27 cellular contexts compared by ENCODE assay signal in the genomic region with DNA sequence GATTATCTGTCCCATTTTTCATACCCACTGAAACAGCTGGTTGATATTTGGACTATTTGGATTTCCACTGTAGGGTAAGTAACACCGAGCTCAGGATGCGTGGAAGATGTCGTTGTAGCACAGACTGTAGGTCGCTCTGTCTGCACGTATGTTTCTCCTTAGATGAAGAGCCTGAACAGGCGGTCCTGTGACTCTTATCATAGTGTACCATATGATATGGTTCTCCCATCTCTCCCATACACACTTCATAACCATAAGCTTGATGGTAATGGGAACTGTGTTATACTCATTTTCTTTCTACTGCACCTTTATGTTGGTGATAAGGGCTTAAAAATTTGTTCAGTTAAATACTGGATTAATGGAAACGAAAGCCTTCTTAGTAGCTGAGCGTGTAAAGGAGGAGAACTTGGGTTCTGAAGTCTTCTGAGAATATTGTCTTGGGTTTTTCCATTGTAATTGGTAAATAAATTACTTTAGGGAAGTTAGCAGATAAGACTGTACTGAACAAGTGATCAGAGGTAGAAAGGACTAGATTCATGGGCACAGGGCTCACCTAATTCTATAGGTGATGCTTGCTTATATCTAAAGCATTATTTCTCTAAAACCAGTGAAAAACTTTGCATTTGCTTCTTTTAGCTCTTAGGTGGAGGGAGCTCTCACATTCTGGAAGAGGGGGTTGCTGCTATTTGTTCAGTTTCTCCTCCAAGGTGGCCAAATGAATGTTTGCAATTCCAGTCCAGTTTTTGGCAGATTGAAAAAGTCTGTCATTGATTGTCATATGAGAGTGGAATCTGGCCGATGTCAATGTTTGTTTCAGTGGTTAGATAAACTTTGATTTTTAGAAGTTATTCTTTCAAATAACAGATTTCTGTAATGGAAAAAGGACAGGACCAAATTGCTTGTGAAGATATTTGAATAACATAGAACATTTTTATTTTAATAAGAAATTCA. TPM values are rescaled to one million over a fixed set of nuclear protein-coding genes. Genes with fewer than 3 reads are reported as not detected.
DNase-seq lines count a peak whose midpoint lies in the region; ATAC-seq, FAIRE-seq and TF ChIP-seq lines count a peak whose summit lies in the region.
"Had no signal": no experiment of that assay in that cellular context is flagged by ENCODE, and none has a peak within 500 bp of the region (broad histone marks: within the 10 kb centered on the region; RNA-seq: fewer than 3 reads in every experiment).

No MANE protein-coding gene starts in this region.

- 95% methylated on average over 9 of the region's 9 CpGs for WGBS in HepG2 (ENCODE audit: low lambda C conversion rate)

- POLR2A ChIA-PET in HepG2 (lab: Yijun Ruan, JAX), result no interaction called here

- DNase-seq in left ventricle myocardium inferior (no peak), cardiac septum (ENCODE audit: low spot score) (no peak), OCI-M1 (lab: John Stamatoyannopoulos, UW) (peak; percentile 82), HepG2 (ENCODE audit: low spot score) (no peak), foreskin keratinocyte (no peak), RKO (ENCODE audit: low spot score) (no peak), occipital lobe (lab: John Stamatoyannopoulos, UW) (no peak)
- DNase-seq: 8988T; ACHN; BE2C; CD8-positive, alpha-beta memory T cell; DMS153; DND-41; HCEC 1CT; IMR-90; NCI-H1092 treated with DMSO at 0.1 percent for 48 hours; NCI-H1436 treated with DMSO at 0.1 percent for 48 hours; NCI-H187 treated with DMSO at 0.1 percent for 48 hours; NCI-H2171 treated with DMSO at 0.1 percent for 48 hours; NCI-H345; NCI-H524; NCI-H748 treated with DMSO at 0.1 percent for 48 hours; SHP77 treated with DMSO at 0.1 percent for 48 hours had no signal

- intact Hi-C loops in left ventricle myocardium inferior (cut with micrococcal nuclease) (no loop called here), cardiac septum (cut with DNase I) (no loop called here), HepG2 (cut with micrococcal nuclease; ENCODE audit: unreplicated experiment) (loop anchor here (2.0 kb wide), 1 partner anchor 15 kb away; no protein-coding TSS in a partner anchor)

- BruUV-seq in HepG2 (replicated peaks; lab: Mats Ljungman, UMichigan), result no TSS peak

- no peak for TF ChIP-seq POLR2A in HepG2 (IDR thresholded peaks at IDR 0.05; ENCODE audit: insufficient read depth in 1 of 2, low read depth in 2 of 2, low read length in 2 of 2)

- H3K9ac ChIP-seq in HepG2 (ENCODE audit: insufficient read depth, low read depth, low read length), result no peak overlapping the region
- H3K9ac ChIP-seq: KMS-11 had no signal

- TF ChIP-seq EP300 in HepG2 (IDR thresholded peaks at IDR 0.05; ENCODE audit: low read depth in 2 of 2, low read length in 2 of 2) (no peak), HepG2 (CRISPR knock-in tag; IDR thresholded peaks at IDR 0.05; ENCODE audit: borderline replicate concordance) (no peak)

- H3K4me2 ChIP-seq in HepG2 (ENCODE audit: low read depth, low read length), result no peak overlapping the region
- H3K4me2 ChIP-seq: KMS-11 had no signal

- peaks cover 1% of the 10 kb centered on the region for H3K79me2 ChIP-seq in HepG2 (ENCODE audit: insufficient read depth, low read length)

- H3K27me3 ChIP-seq in left ventricle myocardium inferior (ENCODE audit: low read depth) (no peaks in the 10 kb centered on the region), HepG2 (ENCODE audit: control insufficient read depth in 1 of 2, insufficient read depth in 2 of 2, low read length in 2 of 2) (no peaks in the 10 kb centered on the region), foreskin keratinocyte (no peaks in the 10 kb centered on the region)
- H3K27me3 ChIP-seq: BE2C had no signal

- TF ChIP-seq CTCF in left ventricle myocardium inferior (IDR thresholded peaks at IDR 0.05; ENCODE audit: borderline replicate concordance) (no peak), HepG2 (CRISPR knock-in tag; IDR thresholded peaks at IDR 0.05) (no peak), foreskin keratinocyte (conservative IDR thresholded peaks at IDR 0.05) (no peak)

- CTCF ChIA-PET in HepG2 (lab: Yijun Ruan, JAX; ENCODE audit: low intra/inter-chr PET ratio, low total read pairs), result no interaction called here

- no peak for FAIRE-seq in HepG2 (lab: Jason Lieb, UNC)
- FAIRE-seq: H1 had no signal

- H4K20me1 ChIP-seq in HepG2 (ENCODE audit: insufficient read depth, low read length), result no peaks in the 10 kb centered on the region

- in situ Hi-C loops in HepG2 (cut with HindIII; ENCODE audit: extremely low pct_ligation_motif_present, low pct_unique_long_range_greater_than_20kb), result no loop called here

- H3K9me3 ChIP-seq in left ventricle myocardium inferior (replicated peaks) (no peaks in the 10 kb centered on the region), HepG2 (ENCODE audit: low read length) (no peaks in the 10 kb centered on the region)
- H3K9me3 ChIP-seq: BE2C had no signal

- no peak for ATAC-seq in HepG2
- ATAC-seq in foreskin keratinocyte, result no peak
- ATAC-seq in GM18517 (IDR thresholded peaks at IDR 0.05; ENCODE audit: unreplicated experiment), result no peak

- H3K36me3 ChIP-seq in left ventricle myocardium inferior (no peaks in the 10 kb centered on the region), HepG2 (replicated peaks in 1 of 2; ENCODE audit: control insufficient read depth in 1 of 2, insufficient read depth in 2 of 2, low read length in 2 of 2) (no peaks in the 10 kb centered on the region)
- H3K36me3 ChIP-seq: BE2C had no signal

- H3K27ac ChIP-seq in left ventricle myocardium inferior (replicated peaks), result peak overlapping the region; percentile 4
- no peak overlapping the region for H3K27ac ChIP-seq in HepG2 (ENCODE audit: extremely low read length, insufficient read depth, low read length)
- no peak overlapping the region for H3K27ac ChIP-seq in foreskin keratinocyte
- H3K27ac ChIP-seq: KMS-11, RWPE1 had no signal

- no peak overlapping the region for H3K4me3 ChIP-seq in left ventricle myocardium inferior
- H3K4me3 ChIP-seq in HepG2 (replicated peaks in 1 of 3; ENCODE audit: insufficient read depth in 1 of 3, low read depth in 2 of 3, low read length in 3 of 3), result no peak overlapping the region

- TF ChIP-seq RAD21 in HepG2 (CRISPR knock-in tag; IDR thresholded peaks at IDR 0.05), result no peak

- peaks cover 63% of the 10 kb centered on the region for H3K4me1 ChIP-seq in left ventricle myocardium inferior
- no peaks in the 10 kb centered on the region for H3K4me1 ChIP-seq in HepG2 (ENCODE audit: insufficient read depth, low read length)
- peaks cover 16% of the 10 kb centered on the region for H3K4me1 ChIP-seq in foreskin keratinocyte

- no peak overlapping the region for H2AFZ ChIP-seq in HepG2 (ENCODE audit: low read length)

TF ChIP-seq in HepG2, 621 proteins besides CTCF, POLR2A, EP300 and RAD21:
- TF ChIP-seq ZFX (CRISPR knock-in tag; IDR thresholded peaks at IDR 0.05; ENCODE audit: low read depth), result no peak
- peak; percentile 66 for TF ChIP-seq ZNF7 (CRISPR knock-in tag; IDR thresholded peaks at IDR 0.05)

RNA-seq across cellular contexts. Expression of a gene that starts 15.8 kb away (rescaled TPM):
- total RNA-seq in left ventricle myocardium inferior (10.1 TPM), cardiac septum (10.8 TPM), HepG2 (2016; rRNA removed; fragmentation: Illumina TruSeq; extraction: Trizol) (12.7 and 14.0 TPM in 2 replicates), foreskin keratinocyte (27.4 and 27.6 TPM in 2 replicates), occipital lobe (18.4 TPM)
- 15.1 and 19.1 TPM in 2 replicates for total RNA-seq in HepG2 (2016; cell fraction: cytosol; rRNA removed; fragmentation: Illumina TruSeq; extraction: Trizol; ENCODE audit: low read depth)
- 12.3 and 13.8 TPM in 2 replicates for total RNA-seq in HepG2 (2016; cell fraction: insoluble cytoplasmic fraction; rRNA removed; fragmentation: Illumina TruSeq; extraction: Trizol)
- 9.1 and 10.3 TPM in 2 replicates for total RNA-seq in HepG2 (2016; cell fraction: membrane; rRNA removed; fragmentation: Illumina TruSeq; extraction: Trizol)
- total RNA-seq in HepG2 (2016; cell fraction: nucleus; rRNA removed; fragmentation: Illumina TruSeq; extraction: Trizol), result 14.5 and 15.4 TPM in 2 replicates
- polyA plus RNA-seq in HepG2 (2011; rRNA removed) (11.8 and 16.6 TPM in 2 replicates), foreskin keratinocyte (4.4 and 5.3 TPM in 2 replicates)
- 10.9 and 13.7 TPM in 2 replicates for polyA plus RNA-seq in HepG2 (2011; cell fraction: cytosol; rRNA removed)
- 7.6 and 7.8 TPM in 2 replicates for polyA plus RNA-seq in HepG2 (2011; cell fraction: nucleus; rRNA removed)
- polyA plus RNA-seq in HepG2 (2012), result 6.8 and 7.9 TPM in 2 replicates
- 1.1 and 1.3 TPM in 2 replicates for polyA plus RNA-seq in HepG2 (2016; cell fraction: cytosol; fragmentation: Illumina TruSeq; extraction: Trizol; ENCODE audit: low read depth)
- polyA plus RNA-seq in HepG2 (2016; cell fraction: insoluble cytoplasmic fraction; fragmentation: Illumina TruSeq; extraction: Trizol; ENCODE audit: low read depth), result 13.0 and 14.5 TPM in 2 replicates
- polyA plus RNA-seq in HepG2 (2016; cell fraction: membrane; fragmentation: Illumina TruSeq; extraction: Trizol; ENCODE audit: low read depth), result 3.0 and 4.1 TPM in 2 replicates
- 7.4 and 7.8 TPM in 2 replicates for polyA plus RNA-seq in HepG2 (2016; cell fraction: nucleus; fragmentation: Illumina TruSeq; extraction: Trizol; ENCODE audit: insufficient read depth, low read depth)
- polyA minus RNA-seq in HepG2 (2011; rRNA and poly(A)+ RNA removed; ENCODE audit: low replicate concordance), result 19.7 and 28.1 TPM in 2 replicates
- 8.4 and 8.6 TPM in 2 replicates for polyA minus RNA-seq in HepG2 (2011; cell fraction: cytosol; rRNA and poly(A)+ RNA removed)
- 29.1 and 30.5 TPM in 2 replicates for polyA minus RNA-seq in HepG2 (2011; cell fraction: nucleus; rRNA and poly(A)+ RNA removed)
